ENCODE assay signal across 14 cellular contexts in genomic region chr7:148110097-148110868, GRCh38.
DNase-seq lines count a peak whose midpoint lies in the region; ATAC-seq and TF ChIP-seq lines count a peak whose summit lies in the region.
"Had no signal": no experiment of that assay in that cellular context is flagged by ENCODE, and none has a peak within 500 bp of the region (broad histone marks: within the 10 kb centered on the region; RNA-seq: fewer than 3 reads in every experiment).

No MANE protein-coding gene starts in this region.

- H3F3A ChIP-seq in neural progenitor cell (ENCODE audit: low read depth) = peaks cover 3% of the 10 kb centered on the region

- ATAC-seq in T-cell (replicated peaks in 1 of 4) = no peak

- CTCF ChIA-PET in T-cell (lab: Charles Lee) = no interaction called here

- intact Hi-C loops in dorsolateral prefrontal cortex (cut with DNase I) = no loop called here

- H3K27ac ChIP-seq in neural progenitor cell (no peak overlapping the region), tibial nerve (no peak overlapping the region), dorsolateral prefrontal cortex (no peak overlapping the region)
- H3K27ac ChIP-seq: heart left ventricle had no signal

- H3K4me3 ChIP-seq in H7 (ENCODE audit: insufficient read depth, low read depth, low read length) (no peak overlapping the region), epithelial cell of proximal tubule (ENCODE audit: low read depth, low read length) (no peak overlapping the region), neural progenitor cell (no peak overlapping the region), tibial nerve (no peak overlapping the region), dorsolateral prefrontal cortex (no peak overlapping the region)
- H3K4me3 ChIP-seq: heart left ventricle had no signal

- peaks cover 18% of the 10 kb centered on the region for H3K4me1 ChIP-seq in neural progenitor cell
- H3K4me1 ChIP-seq in tibial nerve = no peaks in the 10 kb centered on the region
- H3K4me1 ChIP-seq: heart left ventricle had no signal

- H3K36me3 ChIP-seq in H7 (replicated peaks; ENCODE audit: control insufficient read depth, insufficient read depth, low read length) (no peaks in the 10 kb centered on the region; the same call in 1 of the 2 replicates), neural progenitor cell (no peaks in the 10 kb centered on the region), tibial nerve (no peaks in the 10 kb centered on the region)
- H3K36me3 ChIP-seq: heart left ventricle had no signal

- peak; percentile 65 for TF ChIP-seq CTCF in epithelial cell of proximal tubule (conservative IDR thresholded peaks at IDR 0.05; ENCODE audit: low read depth, low read length)
- TF ChIP-seq CTCF in neural progenitor cell (IDR thresholded peaks at IDR 0.05) = peak; percentile 21
- no peak for TF ChIP-seq CTCF in tibial nerve (IDR thresholded peaks at IDR 0.05)
- no peak for TF ChIP-seq CTCF in dorsolateral prefrontal cortex (IDR thresholded peaks at IDR 0.05 in 54 of 56, conservative IDR thresholded peaks at IDR 0.05 in 2 of 56; ENCODE audit: low read depth in 1 of 56, partially characterized antibody in 56 of 56)

- H3K4me3 Mint-ChIP-seq in neural progenitor cell (no peak overlapping the region), T-cell (no peak overlapping the region)
- H3K4me3 Mint-ChIP-seq: activated CD4-positive, alpha-beta memory T cell treated with anti-CD3 and anti-CD28 coated beads for 36 hours; CD8-positive, alpha-beta memory T cell had no signal

- DNase-seq in H7 (peak; percentile 36), NCI-H2196 (lab: John Stamatoyannopoulos, UW; ENCODE audit: unreplicated experiment) (peak; percentile 16), epithelial cell of proximal tubule (ENCODE audit: low read depth) (peak; percentile 33), neural progenitor cell (ENCODE audit: low spot score) (peak; percentile 17), tibial nerve (ENCODE audit: low spot score in 2 of 2) (no peak), T-cell (no peak), dorsolateral prefrontal cortex (no peak)
- DNase-seq: activated CD4-positive, alpha-beta memory T cell treated with anti-CD3 and anti-CD28 coated beads for 36 hours; activated gamma-delta T cell; CD8-positive, alpha-beta memory T cell; heart left ventricle; NCI-H1694 treated with DMSO at 0.1 percent for 48 hours; substantia nigra; T-helper 2 cell had no signal

- WGBS in tibial nerve, 2 donors = 85 to 86% methylated on average over 13 of the region's 13 CpGs

- peaks cover 3% of the 10 kb centered on the region for H3K27me3 Mint-ChIP-seq in neural progenitor cell (ENCODE audit: insufficient read depth, low read depth)
- H3K27me3 Mint-ChIP-seq in T-cell = peaks cover 6 to 9% of the 10 kb centered on the region in 2 donors

- TF ChIP-seq POLR2A in tibial nerve (IDR thresholded peaks at IDR 0.05) = no peak

- no peaks in the 10 kb centered on the region for H4K20me1 ChIP-seq in neural progenitor cell (ENCODE audit: low read depth)

- no peak for TF ChIP-seq EP300 in tibial nerve (IDR thresholded peaks at IDR 0.05)

- H3K9me3 Mint-ChIP-seq in neural progenitor cell = peaks cover 7% of the 10 kb centered on the region
- no peaks in the 10 kb centered on the region for H3K9me3 Mint-ChIP-seq in T-cell
- H3K9me3 Mint-ChIP-seq: activated CD4-positive, alpha-beta memory T cell treated with anti-CD3 and anti-CD28 coated beads for 36 hours had no signal

- H3K27ac Mint-ChIP-seq in neural progenitor cell = no peak overlapping the region
- no peak overlapping the region for H3K27ac Mint-ChIP-seq in T-cell
- H3K27ac Mint-ChIP-seq: activated CD4-positive, alpha-beta memory T cell treated with anti-CD3 and anti-CD28 coated beads for 36 hours; CD8-positive, alpha-beta memory T cell had no signal

- H3K9me3 ChIP-seq in neural progenitor cell (ENCODE audit: low read depth) (no peaks in the 10 kb centered on the region), tibial nerve (no peaks in the 10 kb centered on the region)

- no peaks in the 10 kb centered on the region for H3K79me2 ChIP-seq in neural progenitor cell (ENCODE audit: low read depth)

- H3K4me1 Mint-ChIP-seq in neural progenitor cell (peaks cover 15% of the 10 kb centered on the region), T-cell (no peaks in the 10 kb centered on the region)
- H3K4me1 Mint-ChIP-seq: CD8-positive, alpha-beta memory T cell had no signal

- H3K9ac ChIP-seq in neural progenitor cell = no peak overlapping the region

- H3K36me3 Mint-ChIP-seq in neural progenitor cell = no peaks in the 10 kb centered on the region
- no peaks in the 10 kb centered on the region for H3K36me3 Mint-ChIP-seq in T-cell
- H3K36me3 Mint-ChIP-seq: activated CD4-positive, alpha-beta memory T cell treated with anti-CD3 and anti-CD28 coated beads for 36 hours; CD8-positive, alpha-beta memory T cell had no signal

- H2AFZ ChIP-seq in neural progenitor cell (replicated peaks) = no peak overlapping the region

- H3K27me3 ChIP-seq in H7 (ENCODE audit: control insufficient read depth, insufficient read depth, low read length) = no peaks in the 10 kb centered on the region
- no peaks in the 10 kb centered on the region for H3K27me3 ChIP-seq in neural progenitor cell
- no peaks in the 10 kb centered on the region for H3K27me3 ChIP-seq in tibial nerve
- H3K27me3 ChIP-seq in dorsolateral prefrontal cortex = no peaks in the 10 kb centered on the region

- no peak overlapping the region for H3K4me2 ChIP-seq in neural progenitor cell

- POLR2A ChIA-PET in T-cell (lab: Charles Lee) = no interaction called here

Comparison
In these comparisons a context has a peak if more than half of its experiments do, and no peak if none do; other contexts are left out.
1. DNase-seq: peak in H7 (single experiment), NCI-H2196 (single experiment), epithelial cell of proximal tubule (single experiment) and neural progenitor cell (single experiment); none in tibial nerve (0 of 2), T-cell (0 of 34) and dorsolateral prefrontal cortex (0 of 10).
2. CTCF ChIP-seq: peak in epithelial cell of proximal tubule (single experiment) and neural progenitor cell (single experiment); none in tibial nerve (0 of 5) and dorsolateral prefrontal cortex (0 of 56).